Comparison of ENCODE assay signal across 17 cellular contexts in genomic region chr10:132548869-132549268, GRCh38.
"Had no signal": no experiment of that assay in that cellular context is flagged by ENCODE, and none has a peak within 500 bp of the region (broad histone marks: within the 10 kb centered on the region; RNA-seq: fewer than 3 reads in every experiment).

No MANE protein-coding gene starts in this region.

- DNase-seq: activated CD4-positive, alpha-beta T cell treated with anti-CD3 and anti-CD28 coated beads for 1 hour; activated CD4-positive, alpha-beta T cell treated with anti-CD3 and anti-CD28 coated beads, Interleukin-2, amount 50 U/mL, for 48 hours; activated T-cell treated with anti-CD3 and anti-CD28 coated beads, Interleukin-2, amount 50 U/mL, for 24 hours; endodermal cell; immature natural killer cell; stimulated activated CD4-positive, alpha-beta T cell treated with anti-CD3 and anti-CD28 coated beads, Interleukin-15, amount 100 ng/mL, for 24 hours; stimulated activated CD4-positive, alpha-beta T cell treated with anti-CD3 and anti-CD28 coated beads, Interleukin-4, amount 100 ng/mL, for 1 hour; T-cell; T1000; testis had no signal

- H3K27ac ChIP-seq: adrenal gland, dorsolateral prefrontal cortex, pancreas, testis, upper lobe of left lung had no signal

- H3K27me3 ChIP-seq: adrenal gland, dorsolateral prefrontal cortex, pancreas, testis, upper lobe of left lung had no signal

- H3K36me3 ChIP-seq: adrenal gland, pancreas, upper lobe of left lung had no signal

- H3K9me3 ChIP-seq: adrenal gland, pancreas, testis, upper lobe of left lung had no signal

- H3K27ac Mint-ChIP-seq: activated naive CD4-positive, alpha-beta T cell treated with anti-CD3 and anti-CD28 coated beads, Interleukin-2, amount 50 U/mL, for 24 hours; activated T-cell treated with anti-CD3 and anti-CD28 coated beads, Interleukin-2, amount 50 U/mL, for 24 hours; stimulated activated naive CD8-positive, alpha-beta T cell treated with anti-CD3 and anti-CD28 coated beads, Interleukin-15, Interleukin-2, amounts not matched to agents 100 ng/mL and 50 ng/mL, for 24 hours; T-cell had no signal

- FAIRE-seq: frontal cortex, pancreas had no signal

- H3K4me3 Mint-ChIP-seq: activated T-cell treated with anti-CD3 and anti-CD28 coated beads, Interleukin-2, amount 50 U/mL, for 24 hours; endodermal cell; stimulated activated naive CD8-positive, alpha-beta T cell treated with anti-CD3 and anti-CD28 coated beads, Interleukin-15, Interleukin-2, amounts not matched to agents 100 ng/mL and 50 ng/mL, for 24 hours had no signal

- H3K9me3 Mint-ChIP-seq: activated naive CD4-positive, alpha-beta T cell treated with anti-CD3 and anti-CD28 coated beads, Interleukin-2, amount 50 U/mL, for 24 hours; activated T-cell treated with anti-CD3 and anti-CD28 coated beads, Interleukin-2, amount 50 U/mL, for 24 hours; endodermal cell; stimulated activated naive CD8-positive, alpha-beta T cell treated with anti-CD3 and anti-CD28 coated beads, Interleukin-15, Interleukin-2, amounts not matched to agents 100 ng/mL and 50 ng/mL, for 24 hours; T-cell had no signal

- H3K4me3 ChIP-seq: adrenal gland, dorsolateral prefrontal cortex, pancreas, testis, upper lobe of left lung had no signal

- H3K27me3 Mint-ChIP-seq: activated naive CD4-positive, alpha-beta T cell treated with anti-CD3 and anti-CD28 coated beads, Interleukin-2, amount 50 U/mL, for 24 hours; activated T-cell treated with anti-CD3 and anti-CD28 coated beads, Interleukin-2, amount 50 U/mL, for 24 hours; stimulated activated naive CD8-positive, alpha-beta T cell treated with anti-CD3 and anti-CD28 coated beads, Interleukin-15, Interleukin-2, amounts not matched to agents 100 ng/mL and 50 ng/mL, for 24 hours; T-cell had no signal

- H3K36me3 Mint-ChIP-seq: activated naive CD4-positive, alpha-beta T cell treated with anti-CD3 and anti-CD28 coated beads, Interleukin-2, amount 50 U/mL, for 24 hours; T-cell had no signal

- ATAC-seq: pancreas, T-cell had no signal
